14 cellular contexts compared by ENCODE assay signal in the genomic region with DNA sequence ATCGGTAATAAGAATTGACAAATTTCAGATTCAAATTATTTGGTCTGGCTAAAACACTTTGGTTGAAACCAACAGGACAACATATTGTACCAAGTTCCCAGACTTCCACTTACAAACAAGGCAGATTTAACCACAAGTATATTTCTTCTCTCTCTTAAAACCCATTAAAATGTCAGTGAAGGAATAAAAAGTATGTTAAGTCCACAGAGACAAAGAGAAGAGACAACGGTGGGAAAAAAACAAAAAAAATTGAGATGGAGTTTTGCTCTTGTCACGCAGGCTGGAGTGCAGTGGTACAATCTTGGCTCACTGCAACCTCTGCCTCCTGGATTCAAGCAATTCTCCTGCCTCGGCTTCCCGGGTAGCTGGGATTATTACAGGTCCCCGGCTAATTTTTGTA. TPM values are rescaled to one million over a fixed set of nuclear protein-coding genes. Genes with fewer than 3 reads are reported as not detected.
A peak's percentile ranks its signal among the peaks of the same experiment; 100 is the strongest.
DNase-seq lines count a peak whose midpoint lies in the region; ATAC-seq and TF ChIP-seq lines count a peak whose summit lies in the region.
"Had no signal": no experiment of that assay in that cellular context is flagged by ENCODE, and none has a peak within 500 bp of the region (broad histone marks: within the 10 kb centered on the region; RNA-seq: fewer than 3 reads in every experiment).

No MANE protein-coding gene starts in this region.

- H4K20me1 ChIP-seq in GM23338 (replicated peaks; ENCODE audit: insufficient read depth): peaks cover 17% of the 10 kb centered on the region

- no peak overlapping the region for H2AFZ ChIP-seq in GM23338

- peaks cover 25% of the 10 kb centered on the region for H3K4me1 Mint-ChIP-seq in activated naive CD8-positive, alpha-beta T cell treated with anti-CD3 and anti-CD28 coated beads, Interleukin-2, amount 10 ng/mL, durations not matched to agents 7 days and 5 days
- H3K4me1 Mint-ChIP-seq in activated naive CD8-positive, alpha-beta T cell treated with anti-CD3 and anti-CD28 coated beads for 36 hours: peaks cover 49% of the 10 kb centered on the region
- H3K4me1 Mint-ChIP-seq in GM23338 (peaks cover 50% of the 10 kb centered on the region), neural crest cell (peaks cover 5% of the 10 kb centered on the region)
- H3K4me1 Mint-ChIP-seq in central memory CD8-positive, alpha-beta T cell: peaks cover 82% of the 10 kb centered on the region

- H3K9me2 ChIP-seq in GM23338 (ENCODE audit: insufficient read depth): no peaks in the 10 kb centered on the region

- H3F3A ChIP-seq in GM23338 (replicated peaks; ENCODE audit: low read depth): no peaks in the 10 kb centered on the region

- TF ChIP-seq CTCF in GM23338 (conservative IDR thresholded peaks at IDR 0.05; ENCODE audit: low read depth in 2 of 2): no peak
- TF ChIP-seq CTCF in neural crest cell (conservative IDR thresholded peaks at IDR 0.05): no peak
- TF ChIP-seq CTCF in coronary artery (IDR thresholded peaks at IDR 0.05): no peak

- H3K36me3 ChIP-seq in GM23338 (ENCODE audit: insufficient read depth): no peaks in the 10 kb centered on the region

- H3K27me3 ChIP-seq in GM23338 (ENCODE audit: insufficient read depth): no peaks in the 10 kb centered on the region
- H3K27me3 ChIP-seq: BLaER1 treated with 17β-estradiol and CSF1 and Interleukin-3, amounts not matched to agents 10 nM and 100 nM had no signal

- DNase-seq in activated naive CD8-positive, alpha-beta T cell treated with anti-CD3 and anti-CD28 coated beads, Interleukin-2, amount 10 ng/mL, durations not matched to agents 7 days and 5 days: no peak
- DNase-seq in activated naive CD8-positive, alpha-beta T cell treated with anti-CD3 and anti-CD28 coated beads for 36 hours: no peak
- DNase-seq in GM23338 (ENCODE audit: low spot score) (no peak), neural crest cell (ENCODE audit: low read depth, low spot score) (no peak), DMS79 treated with DMSO at 0.1 percent for 48 hours (lab: John Stamatoyannopoulos, UW) (no peak), coronary artery (ENCODE audit: low spot score) (no peak)
- no peak for DNase-seq in central memory CD8-positive, alpha-beta T cell (ENCODE audit: low spot score in 2 of 2)
- DNase-seq in stimulated activated CD4-positive, alpha-beta T cell treated with anti-CD3 and anti-CD28 coated beads, Interleukin-4, amount 100 ng/mL, for 24 hours: no peak
- DNase-seq: AML-193; CD4-positive, alpha-beta T cell; DMS79; GDM1 had no signal

- H3K27me3 Mint-ChIP-seq in activated naive CD8-positive, alpha-beta T cell treated with anti-CD3 and anti-CD28 coated beads, Interleukin-2, amount 10 ng/mL, durations not matched to agents 7 days and 5 days: no peaks in the 10 kb centered on the region
- H3K27me3 Mint-ChIP-seq in activated naive CD8-positive, alpha-beta T cell treated with anti-CD3 and anti-CD28 coated beads for 36 hours: no peaks in the 10 kb centered on the region
- peaks cover 5% of the 10 kb centered on the region for H3K27me3 Mint-ChIP-seq in GM23338 (ENCODE audit: insufficient read depth, low read depth, poor library complexity)
- H3K27me3 Mint-ChIP-seq in central memory CD8-positive, alpha-beta T cell: no peaks in the 10 kb centered on the region
- H3K27me3 Mint-ChIP-seq in neural crest cell (ENCODE audit: low read depth): no peaks in the 10 kb centered on the region
- H3K27me3 Mint-ChIP-seq: CD4-positive, alpha-beta T cell had no signal

- ATAC-seq in activated naive CD8-positive, alpha-beta T cell treated with anti-CD3 and anti-CD28 coated beads, Interleukin-2, amount 10 ng/mL, durations not matched to agents 7 days and 5 days (ENCODE audit: low read depth): no peak
- ATAC-seq in GM23338: no peak
- ATAC-seq in central memory CD8-positive, alpha-beta T cell (replicated peaks; ENCODE audit: extremely low read depth, poor library complexity, severe bottlenecking): no peak

- peaks cover 31% of the 10 kb centered on the region for H3K36me3 Mint-ChIP-seq in activated naive CD8-positive, alpha-beta T cell treated with anti-CD3 and anti-CD28 coated beads, Interleukin-2, amount 10 ng/mL, durations not matched to agents 7 days and 5 days
- H3K36me3 Mint-ChIP-seq in activated naive CD8-positive, alpha-beta T cell treated with anti-CD3 and anti-CD28 coated beads for 36 hours: peaks cover 34% of the 10 kb centered on the region
- H3K36me3 Mint-ChIP-seq in GM23338 (ENCODE audit: low read depth) (peaks cover 22% of the 10 kb centered on the region), neural crest cell (ENCODE audit: low read depth) (peaks cover 24% of the 10 kb centered on the region)
- peaks cover 24% of the 10 kb centered on the region for H3K36me3 Mint-ChIP-seq in central memory CD8-positive, alpha-beta T cell (ENCODE audit: insufficient read depth)

- H3K4me1 ChIP-seq in GM23338 (ENCODE audit: insufficient read depth): peaks cover 17% of the 10 kb centered on the region

- H3K79me2 ChIP-seq in GM23338 (replicated peaks; ENCODE audit: insufficient read depth): peaks cover 100% of the 10 kb centered on the region

- no peaks in the 10 kb centered on the region for H3K9me3 Mint-ChIP-seq in activated naive CD8-positive, alpha-beta T cell treated with anti-CD3 and anti-CD28 coated beads, Interleukin-2, amount 10 ng/mL, durations not matched to agents 7 days and 5 days
- H3K9me3 Mint-ChIP-seq in activated naive CD8-positive, alpha-beta T cell treated with anti-CD3 and anti-CD28 coated beads for 36 hours: no peaks in the 10 kb centered on the region
- H3K9me3 Mint-ChIP-seq in GM23338 (no peaks in the 10 kb centered on the region), neural crest cell (no peaks in the 10 kb centered on the region)
- H3K9me3 Mint-ChIP-seq in central memory CD8-positive, alpha-beta T cell: no peaks in the 10 kb centered on the region
- H3K9me3 Mint-ChIP-seq: CD4-positive, alpha-beta T cell had no signal

- H3K27ac ChIP-seq in GM23338 (ENCODE audit: low read depth) (peak overlapping the region; percentile 65; the same call in 1 of the 2 replicates), coronary artery (no peak overlapping the region)
- H3K27ac ChIP-seq: 22Rv1; BLaER1 treated with 17β-estradiol and CSF1 and Interleukin-3, amounts not matched to agents 10 nM and 100 nM had no signal

- no peak overlapping the region for H3K4me3 Mint-ChIP-seq in activated naive CD8-positive, alpha-beta T cell treated with anti-CD3 and anti-CD28 coated beads, Interleukin-2, amount 10 ng/mL, durations not matched to agents 7 days and 5 days
- H3K4me3 Mint-ChIP-seq in activated naive CD8-positive, alpha-beta T cell treated with anti-CD3 and anti-CD28 coated beads for 36 hours: no peak overlapping the region
- H3K4me3 Mint-ChIP-seq in GM23338 (peak overlapping the region; percentile 28; the same call in 1 of the 3 replicates), neural crest cell (no peak overlapping the region)
- H3K4me3 Mint-ChIP-seq in central memory CD8-positive, alpha-beta T cell: peak overlapping the region; percentile 13
- H3K4me3 Mint-ChIP-seq: CD4-positive, alpha-beta T cell had no signal

- H3K4me2 ChIP-seq in GM23338: 0 out of 2 replicates have a peak overlapping the region, but pooled peaks have one; percentile 39
- H3K4me2 ChIP-seq: BLaER1 treated with 17β-estradiol and CSF1 and Interleukin-3, amounts not matched to agents 10 nM and 100 nM had no signal

- POLR2A ChIA-PET in activated naive CD8-positive, alpha-beta T cell treated with anti-CD3 and anti-CD28 coated beads, Interleukin-2, amount 10 ng/mL, durations not matched to agents 7 days and 5 days (lab: Charles Lee): no interaction called here

- H3K4me3 ChIP-seq in GM23338 (no peak overlapping the region), coronary artery (no peak overlapping the region)
- H3K4me3 ChIP-seq: BLaER1 treated with 17β-estradiol and CSF1 and Interleukin-3, amounts not matched to agents 10 nM and 100 nM had no signal

- peak overlapping the region; percentile 31 for H3K27ac Mint-ChIP-seq in activated naive CD8-positive, alpha-beta T cell treated with anti-CD3 and anti-CD28 coated beads, Interleukin-2, amount 10 ng/mL, durations not matched to agents 7 days and 5 days
- no peak overlapping the region for H3K27ac Mint-ChIP-seq in activated naive CD8-positive, alpha-beta T cell treated with anti-CD3 and anti-CD28 coated beads for 36 hours
- H3K27ac Mint-ChIP-seq in GM23338 (peak overlapping the region; percentile 43), neural crest cell (ENCODE audit: unreplicated experiment) (peak overlapping the region; percentile 37)
- no peak overlapping the region for H3K27ac Mint-ChIP-seq in central memory CD8-positive, alpha-beta T cell (ENCODE audit: low read depth)
- H3K27ac Mint-ChIP-seq: CD4-positive, alpha-beta T cell had no signal

TF ChIP-seq in GM23338, 12 proteins besides CTCF, POLR2A, EP300 and RAD21:
- no peak for TF ChIP-seq EZH2 (IDR thresholded peaks at IDR 0.05; ENCODE audit: low read depth, unreplicated experiment)
- TF ChIP-seq STAT1 (IDR thresholded peaks at IDR 0.05; ENCODE audit: unreplicated experiment): no peak
- TF ChIP-seq ZNF331 (CRISPR knock-in tag; IDR thresholded peaks at IDR 0.05; ENCODE audit: low read depth): no peak
- TF ChIP-seq NANOG (IDR thresholded peaks at IDR 0.05; ENCODE audit: borderline replicate concordance): no peak
- TF ChIP-seq, protein P1, sequence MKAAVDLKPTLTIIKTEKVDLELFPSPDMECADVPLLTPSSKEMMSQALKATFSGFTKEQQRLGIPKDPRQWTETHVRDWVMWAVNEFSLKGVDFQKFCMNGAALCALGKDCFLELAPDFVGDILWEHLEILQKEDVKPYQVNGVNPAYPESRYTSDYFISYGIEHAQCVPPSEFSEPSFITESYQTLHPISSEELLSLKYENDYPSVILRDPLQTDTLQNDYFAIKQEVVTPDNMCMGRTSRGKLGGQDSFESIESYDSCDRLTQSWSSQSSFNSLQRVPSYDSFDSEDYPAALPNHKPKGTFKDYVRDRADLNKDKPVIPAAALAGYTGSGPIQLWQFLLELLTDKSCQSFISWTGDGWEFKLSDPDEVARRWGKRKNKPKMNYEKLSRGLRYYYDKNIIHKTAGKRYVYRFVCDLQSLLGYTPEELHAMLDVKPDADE (IDR thresholded peaks at IDR 0.05): no peak
- TF ChIP-seq POLR2AphosphoS5 (IDR thresholded peaks at IDR 0.05; ENCODE audit: low read depth): no peak
TF ChIP-seq in GM23338: peak in this region for 0.

RNA-seq across cellular contexts. Expression of a gene that starts 16.3 kb away (rescaled TPM):
- total RNA-seq in activated naive CD8-positive, alpha-beta T cell treated with anti-CD3 and anti-CD28 coated beads, Interleukin-2, amount 10 ng/mL, durations not matched to agents 7 days and 5 days: 10 to 100 TPM; 72.9 to 75.2 TPM
- 10 to 100 TPM; 85.3 to 86.7 TPM for total RNA-seq in activated naive CD8-positive, alpha-beta T cell treated with anti-CD3 and anti-CD28 coated beads for 36 hours
- total RNA-seq in GM23338 (2014; rRNA removed; shearing (Covaris generic)): 72.5 and 82.7 TPM in 2 replicates
- 32.6 and 37.3 TPM in 2 replicates for polyA plus RNA-seq in GM23338 (2016; fragmentation: Nextera tagmentation; extraction: Ambion mirVana)
- total RNA-seq in neural crest cell: 106 and 110 TPM in 2 replicates

RNA-seq across cellular contexts. Expression of a gene that starts 56.8 kb away (rescaled TPM):
- total RNA-seq in activated naive CD8-positive, alpha-beta T cell treated with anti-CD3 and anti-CD28 coated beads, Interleukin-2, amount 10 ng/mL, durations not matched to agents 7 days and 5 days: not detected
- total RNA-seq in activated naive CD8-positive, alpha-beta T cell treated with anti-CD3 and anti-CD28 coated beads for 36 hours: under 1 TPM; 0.12 to 0.19 TPM
- 1.4 and 2.6 TPM in 2 replicates for total RNA-seq in GM23338 (2014; rRNA removed; shearing (Covaris generic))
- polyA plus RNA-seq in GM23338 (2016; fragmentation: Nextera tagmentation; extraction: Ambion mirVana): 2.8 and 3.0 TPM in 2 replicates
- 1.6 and 2.1 TPM in 2 replicates for total RNA-seq in neural crest cell
- total RNA-seq: CD4-positive, alpha-beta T cell had no signal

Comparison
In these comparisons a context has a peak if more than half of its experiments do, and no peak if none do; other contexts are left out.
1. H3K27ac Mint-ChIP-seq: peak in activated naive CD8-positive, alpha-beta T cell treated with anti-CD3 and anti-CD28 coated beads, Interleukin-2, amount 10 ng/mL, durations not matched to agents 7 days and 5 days (single experiment), GM23338 (single experiment) and neural crest cell (single experiment); none in activated naive CD8-positive, alpha-beta T cell treated with anti-CD3 and anti-CD28 coated beads for 36 hours (single experiment) and central memory CD8-positive, alpha-beta T cell (single experiment).
2. H3K4me3 Mint-ChIP-seq: peak in GM23338 (single experiment) and central memory CD8-positive, alpha-beta T cell (single experiment); none in activated naive CD8-positive, alpha-beta T cell treated with anti-CD3 and anti-CD28 coated beads, Interleukin-2, amount 10 ng/mL, durations not matched to agents 7 days and 5 days (single experiment), activated naive CD8-positive, alpha-beta T cell treated with anti-CD3 and anti-CD28 coated beads for 36 hours (single experiment) and neural crest cell (single experiment).